In genomic region chr17:73311781-73312641, GRCh38 we compare ENCODE assay signal across 1 cellular context.
TF ChIP-seq lines count a peak whose summit lies in the region.

A gene with protein sequence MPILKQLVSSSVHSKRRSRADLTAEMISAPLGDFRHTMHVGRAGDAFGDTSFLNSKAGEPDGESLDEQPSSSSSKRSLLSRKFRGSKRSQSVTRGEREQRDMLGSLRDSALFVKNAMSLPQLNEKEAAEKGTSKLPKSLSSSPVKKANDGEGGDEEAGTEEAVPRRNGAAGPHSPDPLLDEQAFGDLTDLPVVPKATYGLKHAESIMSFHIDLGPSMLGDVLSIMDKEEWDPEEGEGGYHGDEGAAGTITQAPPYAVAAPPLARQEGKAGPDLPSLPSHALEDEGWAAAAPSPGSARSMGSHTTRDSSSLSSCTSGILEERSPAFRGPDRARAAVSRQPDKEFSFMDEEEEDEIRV (minus strand): TSS chr17:73312001. CDS start chr17:73286500, 25,501 bp downstream.

TF ChIP-seq in H1, 55 proteins besides CTCF, POLR2A, EP300 and RAD21 (continued from another document):
- TF ChIP-seq KDM4A (IDR thresholded peaks at IDR 0.05; ENCODE audit: low read depth, low read length, severe bottlenecking) (peak; percentile 78), SUZ12 (IDR thresholded peaks at IDR 0.05; ENCODE audit: low read length) (peak; percentile 34; the same call in 1 of the 2 replicates), TEAD4 (IDR thresholded peaks at IDR 0.05; ENCODE audit: low read depth, low read length) (no peak), CBX8 (IDR thresholded peaks at IDR 0.05; ENCODE audit: borderline replicate concordance, low read depth, low read length) (no peak), ZNF274 (IDR thresholded peaks at IDR 0.05; ENCODE audit: borderline replicate concordance, extremely low read depth, low read length) (no peak), CREB1 (IDR thresholded peaks at IDR 0.05) (peak; percentile 81), SP2 (IDR thresholded peaks at IDR 0.05; ENCODE audit: low read length) (no peak), YY1 (IDR thresholded peaks at IDR 0.05; ENCODE audit: low read depth, low read length) (no peak), SP1 (IDR thresholded peaks at IDR 0.05; ENCODE audit: low read depth, low read length) (no peak), TAF7 (optimal IDR thresholded peaks at IDR 0.05; ENCODE audit: borderline replicate concordance, low read depth, low read length) (no peak), SIRT6 (IDR thresholded peaks at IDR 0.05; ENCODE audit: low read length) (no peak), RFX5 (IDR thresholded peaks at IDR 0.05; ENCODE audit: borderline replicate concordance, low read depth, low read length) (no peak), HDAC2 (IDR thresholded peaks at IDR 0.05; ENCODE audit: borderline replicate concordance in 1 of 2, low read depth in 2 of 2, low read length in 2 of 2) (no peak), JUND (IDR thresholded peaks at IDR 0.05; ENCODE audit: low read length) (peak; percentile 44; the same call in 1 of the 2 replicates), E2F6 (IDR thresholded peaks at IDR 0.05) (peak; percentile 64), ASH2L (IDR thresholded peaks at IDR 0.05; ENCODE audit: low read length) (peak; percentile 73), PHF8 (conservative IDR thresholded peaks at IDR 0.05; ENCODE audit: low read depth, low read length) (peak; percentile 44; the same call in 1 of the 2 replicates), BRCA1 (IDR thresholded peaks at IDR 0.05; ENCODE audit: low read depth, low read length) (no peak), FOSL1 (IDR thresholded peaks at IDR 0.05; ENCODE audit: insufficient read depth, low read depth, low read length) (no peak), ATF3 (IDR thresholded peaks at IDR 0.05; ENCODE audit: insufficient read depth, low read depth, low read length) (no peak), SIN3A (conservative IDR thresholded peaks at IDR 0.05 in 1 of 2, IDR thresholded peaks at IDR 0.05 in 1 of 2; ENCODE audit: low read depth in 1 of 2, low read length in 2 of 2) (0 out of 4 replicates have a peak, but pooled peaks of 1 of the 2 experiments have one; percentile 11), SRF (IDR thresholded peaks at IDR 0.05; ENCODE audit: low read depth, low read length) (no peak), TBP (IDR thresholded peaks at IDR 0.05; ENCODE audit: low read depth, low read length) (peak; percentile 50), TAF1 (IDR thresholded peaks at IDR 0.05; ENCODE audit: low read depth, low read length) (peak; percentile 37; the same call in 1 of the 2 replicates), SP4 (IDR thresholded peaks at IDR 0.05; ENCODE audit: low read length) (no peak)
- TF ChIP-seq, protein P1, sequence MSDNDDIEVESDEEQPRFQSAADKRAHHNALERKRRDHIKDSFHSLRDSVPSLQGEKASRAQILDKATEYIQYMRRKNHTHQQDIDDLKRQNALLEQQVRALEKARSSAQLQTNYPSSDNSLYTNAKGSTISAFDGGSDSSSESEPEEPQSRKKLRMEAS (IDR thresholded peaks at IDR 0.05), result peak; percentile 56
TF ChIP-seq in H1: peak in this region for 13.
